Comparison of ENCODE assay signal across 15 cellular contexts in genomic region chr3:16452265-16452664, GRCh38.
A peak's percentile ranks its signal among the peaks of the same experiment; 100 is the strongest.
DNase-seq lines count a peak whose midpoint lies in the region; ATAC-seq, FAIRE-seq and TF ChIP-seq lines count a peak whose summit lies in the region.
"Had no signal": no experiment of that assay in that cellular context is flagged by ENCODE, and none has a peak within 500 bp of the region (broad histone marks: within the 10 kb centered on the region; RNA-seq: fewer than 3 reads in every experiment).

No MANE protein-coding gene starts in this region.

- POLR2A ChIA-PET in activated CD8-positive, alpha-beta T cell treated with anti-CD3 and anti-CD28 coated beads, Interleukin-2, amount 10 ng/mL, durations not matched to agents 7 days and 5 days (lab: Charles Lee): interaction anchor here (1.0 kb wide), 1 partner anchor 15 kb away, joined by 3 read pairs; no protein-coding TSS in a partner anchor

- no peak overlapping the region for H3K4me3 ChIP-seq in keratinocyte (ENCODE audit: control insufficient read depth in 2 of 3, extremely low read depth in 1 of 3, insufficient read depth in 2 of 3, low read depth in 1 of 3, low read length in 3 of 3)
- H3K4me3 ChIP-seq: SJCRH30 had no signal

- no peaks in the 10 kb centered on the region for H3K27me3 Mint-ChIP-seq in activated CD8-positive, alpha-beta T cell treated with anti-CD3 and anti-CD28 coated beads, Interleukin-2, amount 10 ng/mL, durations not matched to agents 7 days and 5 days (ENCODE audit: low read depth)
- H3K27me3 Mint-ChIP-seq: stimulated activated naive CD8-positive, alpha-beta T cell treated with anti-CD3 and anti-CD28 coated beads, Interleukin-15, Interleukin-2, amounts not matched to agents 100 ng/mL and 50 ng/mL, for 24 hours had no signal

- H2AFZ ChIP-seq in keratinocyte (ENCODE audit: control insufficient read depth, low read length): no peak overlapping the region

- no peak overlapping the region for H3K4me2 ChIP-seq in keratinocyte (ENCODE audit: control insufficient read depth, extremely low read depth, insufficient read depth, low read depth, low read length)
- H3K4me2 ChIP-seq: KMS-11 had no signal

- H3K4me1 Mint-ChIP-seq in activated CD8-positive, alpha-beta T cell treated with anti-CD3 and anti-CD28 coated beads, Interleukin-2, amount 10 ng/mL, durations not matched to agents 7 days and 5 days (ENCODE audit: low read depth): peaks cover 16% of the 10 kb centered on the region

- no peaks in the 10 kb centered on the region for H3K79me2 ChIP-seq in keratinocyte (ENCODE audit: control insufficient read depth, insufficient read depth, low read length)

- peaks cover 15% of the 10 kb centered on the region for H3K4me1 ChIP-seq in keratinocyte (ENCODE audit: control insufficient read depth, extremely low read depth, insufficient read depth, low read length)

- no peak for TF ChIP-seq CTCF in keratinocyte (optimal IDR thresholded peaks at IDR 0.05 in 1 of 3, IDR thresholded peaks at IDR 0.05 in 1 of 3, conservative IDR thresholded peaks at IDR 0.05 in 1 of 3; ENCODE audit: extremely low read depth in 1 of 3, insufficient read depth in 2 of 3, low read length in 3 of 3)

- H3K9me1 ChIP-seq in keratinocyte (ENCODE audit: control insufficient read depth, extremely low read depth, insufficient read depth, low read length): no peaks in the 10 kb centered on the region

- H3K27ac ChIP-seq in keratinocyte (ENCODE audit: control insufficient read depth, insufficient read depth, low read length): no peak overlapping the region
- H3K27ac ChIP-seq: KMS-11, SJCRH30 had no signal

- H3K9me3 Mint-ChIP-seq in activated CD8-positive, alpha-beta T cell treated with anti-CD3 and anti-CD28 coated beads, Interleukin-2, amount 10 ng/mL, durations not matched to agents 7 days and 5 days (ENCODE audit: insufficient read depth): no peaks in the 10 kb centered on the region
- H3K9me3 Mint-ChIP-seq: immature natural killer cell; stimulated activated naive CD8-positive, alpha-beta T cell treated with anti-CD3 and anti-CD28 coated beads, Interleukin-15, Interleukin-2, amounts not matched to agents 100 ng/mL and 50 ng/mL, for 24 hours had no signal

- H3K36me3 ChIP-seq in keratinocyte (ENCODE audit: control insufficient read depth in 2 of 2, extremely low read depth in 1 of 2, insufficient read depth in 2 of 2, low read length in 2 of 2): no peaks in the 10 kb centered on the region
- H3K36me3 ChIP-seq: SJCRH30 had no signal

- DNase-seq in Daoy (ENCODE audit: low read depth): peak; percentile 74
- DNase-seq in NCI-H2029 treated with DMSO at 0.1 percent for 48 hours (lab: John Stamatoyannopoulos, UW): peak; percentile 88
- peak; percentile 62 for DNase-seq in amniotic epithelial cell (ENCODE audit: low read depth)
- no peak for DNase-seq in keratinocyte (ENCODE audit: low read depth, low spot score)
- no peak for DNase-seq in activated CD8-positive, alpha-beta T cell treated with anti-CD3 and anti-CD28 coated beads, Interleukin-2, amount 10 ng/mL, durations not matched to agents 7 days and 5 days
- DNase-seq in NCI-H2107 (lab: John Stamatoyannopoulos, UW): no peak
- no peak for DNase-seq in stimulated activated CD4-positive, alpha-beta T cell treated with anti-CD3 and anti-CD28 coated beads, Interleukin-1b, Interleukin-23, amount 100 ng/mL, for 48 hours
- DNase-seq: DMS53, H7, immature natural killer cell, NCI-H1694 treated with DMSO at 0.1 percent for 48 hours, SJCRH30 had no signal

- no peaks in the 10 kb centered on the region for H4K20me1 ChIP-seq in keratinocyte (ENCODE audit: control insufficient read depth, extremely low read depth, insufficient read depth, low read length)

- no peaks in the 10 kb centered on the region for H3K9me3 ChIP-seq in keratinocyte (ENCODE audit: control insufficient read depth, low read depth, low read length)
- H3K9me3 ChIP-seq: SJCRH30 had no signal

- no peak overlapping the region for H3K9ac ChIP-seq in keratinocyte (ENCODE audit: control insufficient read depth, extremely low read depth, insufficient read depth, low read length)
- H3K9ac ChIP-seq: KMS-11 had no signal

- dilution Hi-C loops in keratinocyte (cut with MboI; ENCODE audit: extremely low pct_ligation_motif_present, low sequenced_read_pairs): no loop called here

- H3K4me3 Mint-ChIP-seq in activated CD8-positive, alpha-beta T cell treated with anti-CD3 and anti-CD28 coated beads, Interleukin-2, amount 10 ng/mL, durations not matched to agents 7 days and 5 days: no peak overlapping the region
- H3K4me3 Mint-ChIP-seq: immature natural killer cell; stimulated activated naive CD8-positive, alpha-beta T cell treated with anti-CD3 and anti-CD28 coated beads, Interleukin-15, Interleukin-2, amounts not matched to agents 100 ng/mL and 50 ng/mL, for 24 hours had no signal

- no peak overlapping the region for H3K27ac Mint-ChIP-seq in activated CD8-positive, alpha-beta T cell treated with anti-CD3 and anti-CD28 coated beads, Interleukin-2, amount 10 ng/mL, durations not matched to agents 7 days and 5 days
- H3K27ac Mint-ChIP-seq: stimulated activated naive CD8-positive, alpha-beta T cell treated with anti-CD3 and anti-CD28 coated beads, Interleukin-15, Interleukin-2, amounts not matched to agents 100 ng/mL and 50 ng/mL, for 24 hours had no signal

- H3K36me3 Mint-ChIP-seq in activated CD8-positive, alpha-beta T cell treated with anti-CD3 and anti-CD28 coated beads, Interleukin-2, amount 10 ng/mL, durations not matched to agents 7 days and 5 days (ENCODE audit: low read depth): peaks cover 60% of the 10 kb centered on the region

- ATAC-seq in HG03045 (IDR thresholded peaks at IDR 0.05; ENCODE audit: unreplicated experiment): no peak
- ATAC-seq in activated CD8-positive, alpha-beta T cell treated with anti-CD3 and anti-CD28 coated beads, Interleukin-2, amount 10 ng/mL, durations not matched to agents 7 days and 5 days: no peak

- CTCF ChIA-PET in activated CD8-positive, alpha-beta T cell treated with anti-CD3 and anti-CD28 coated beads, Interleukin-2, amount 10 ng/mL, durations not matched to agents 7 days and 5 days (lab: Charles Lee): interaction anchor here (1.1 to 1.5 kb wide), 3 partner anchors 44 to 98 kb away, joined by 3 to 4 read pairs (median 3); no protein-coding TSS in a partner anchor

- peak; percentile 68 for FAIRE-seq in keratinocyte (lab: Jason Lieb, UNC)

- H3K27me3 ChIP-seq in keratinocyte (ENCODE audit: control insufficient read depth, extremely low read depth, insufficient read depth, low read length): no peaks in the 10 kb centered on the region
- H3K27me3 ChIP-seq: SJCRH30 had no signal

Comparison
In these comparisons a context has a peak if more than half of its experiments do, and no peak if none do; other contexts are left out.
1. DNase-seq: peak in Daoy (single experiment), NCI-H2029 treated with DMSO at 0.1 percent for 48 hours (single experiment) and amniotic epithelial cell (single experiment); none in keratinocyte (single experiment), activated CD8-positive, alpha-beta T cell treated with anti-CD3 and anti-CD28 coated beads, Interleukin-2, amount 10 ng/mL, durations not matched to agents 7 days and 5 days (single experiment), NCI-H2107 (single experiment) and stimulated activated CD4-positive, alpha-beta T cell treated with anti-CD3 and anti-CD28 coated beads, Interleukin-1b, Interleukin-23, amount 100 ng/mL, for 48 hours (single experiment).